In genomic region chr5:126448720-126449119, GRCh38 we compare ENCODE assay signal across 13 cellular contexts. TPM values are rescaled to one million over a fixed set of nuclear protein-coding genes. Genes with fewer than 3 reads are reported as not detected.
DNase-seq lines count a peak whose midpoint lies in the region; ATAC-seq and TF ChIP-seq lines count a peak whose summit lies in the region.
"Had no signal": no experiment of that assay in that cellular context is flagged by ENCODE, and none has a peak within 500 bp of the region (broad histone marks: within the 10 kb centered on the region; RNA-seq: fewer than 3 reads in every experiment).

No MANE protein-coding gene starts in this region.

- CTCF ChIA-PET in activated naive CD4-positive, alpha-beta T cell treated with anti-CD3 and anti-CD28 coated beads for 36 hours (lab: Charles Lee) = interaction anchor here (1.4 to 2.7 kb wide), 2 partner anchors 25 to 51 kb away, joined by 5 to 17 read pairs; partner anchors contain the start of gene GRAMD2B
- CTCF ChIA-PET in T-cell (lab: Charles Lee) = interaction anchor here (1.5 to 1.6 kb wide), 2 partner anchors 25 kb away, joined by 4 to 9 read pairs; partner anchors contain the start of gene GRAMD2B (in 1 of the 2)

- no peak overlapping the region for H3K4me3 Mint-ChIP-seq in activated naive CD4-positive, alpha-beta T cell treated with anti-CD3 and anti-CD28 coated beads for 36 hours
- peak overlapping the region; percentile 7 to 77 (median 41) for H3K4me3 Mint-ChIP-seq in T-cell

- ATAC-seq in T-cell (replicated peaks in 1 of 4) (no peak), esophagus mucosa (peak; percentile 10), HG02763 (IDR thresholded peaks at IDR 0.05; ENCODE audit: unreplicated experiment) (no peak), GM21390 (IDR thresholded peaks at IDR 0.05; ENCODE audit: unreplicated experiment) (no peak)
- ATAC-seq: K562 had no signal

- peak overlapping the region; percentile 87 to 95 (median 93) for H3K27ac ChIP-seq in thyroid gland

- no peak for DNase-seq in activated naive CD4-positive, alpha-beta T cell treated with anti-CD3 and anti-CD28 coated beads for 36 hours
- DNase-seq in activated naive CD4-positive, alpha-beta T cell treated with anti-CD3 and anti-CD28 coated beads, Interleukin-2, amount 50 U/mL, for 16 hours = no peak
- DNase-seq in T-cell (no peak), thyroid gland (no peak)
- no peak for DNase-seq in activated CD4-positive, alpha-beta T cell treated with anti-CD3 and anti-CD28 coated beads, Interleukin-2, amount 50 U/mL, for 4 hours
- DNase-seq: activated CD4-positive, alpha-beta T cell treated with anti-CD3 and anti-CD28 coated beads for 4 hours; NCI-H1930; stimulated activated CD4-positive, alpha-beta T cell treated with anti-CD3 and anti-CD28 coated beads, Interleukin-2, amount 100 ng/mL, for 24 hours had no signal

- peak overlapping the region; percentile 28 for H3K27ac Mint-ChIP-seq in activated naive CD4-positive, alpha-beta T cell treated with anti-CD3 and anti-CD28 coated beads for 36 hours
- peak overlapping the region; percentile 95 to 99 for H3K27ac Mint-ChIP-seq in T-cell

- H3K27me3 Mint-ChIP-seq in activated naive CD4-positive, alpha-beta T cell treated with anti-CD3 and anti-CD28 coated beads for 36 hours (ENCODE audit: low read depth) = no peaks in the 10 kb centered on the region
- H3K27me3 Mint-ChIP-seq in T-cell = no peaks in the 10 kb centered on the region

- WGBS in thyroid gland, 2 donors = 90 to 95% methylated on average over 8 of the region's 8 CpGs

- peaks cover 43 to 84% of the 10 kb centered on the region in 2 donors for H3K4me1 ChIP-seq in thyroid gland

- TF ChIP-seq POLR2A in thyroid gland (IDR thresholded peaks at IDR 0.05) = no peak

- H3K9me3 ChIP-seq in thyroid gland = no peaks in the 10 kb centered on the region

- no peak for TF ChIP-seq CTCF in thyroid gland (IDR thresholded peaks at IDR 0.05)

- H3K4me3 ChIP-seq in thyroid gland (replicated peaks in 1 of 3) = no peak overlapping the region
- H3K4me3 ChIP-seq: K562 had no signal

- peaks cover 8% of the 10 kb centered on the region for H3K36me3 Mint-ChIP-seq in activated naive CD4-positive, alpha-beta T cell treated with anti-CD3 and anti-CD28 coated beads for 36 hours (ENCODE audit: low read depth)
- H3K36me3 Mint-ChIP-seq in T-cell = peaks cover 5% of the 10 kb centered on the region

- intact Hi-C loops in activated naive CD4-positive, alpha-beta T cell treated with anti-CD3 and anti-CD28 coated beads for 36 hours (cut with micrococcal nuclease) = loop anchor here (1.0 to 5.0 kb wide), 6 partner anchors 153 to 1866 kb away; partner anchors contain the start of gene MARCHF3
- intact Hi-C loops in thyroid gland (cut with DNase I) = loop anchor here (10.0 kb wide), 1 partner anchor 76 kb away; no protein-coding TSS in a partner anchor

- no peaks in the 10 kb centered on the region for H3K36me3 ChIP-seq in thyroid gland

- POLR2A ChIA-PET in T-cell (lab: Charles Lee) = interaction anchor here (0.6 to 2.9 kb wide), 2 partner anchors 25 to 57 kb away, joined by 4 to 38 read pairs; partner anchors contain the start of gene GRAMD2B (in 1 of the 2)

- no peaks in the 10 kb centered on the region for H3K9me3 Mint-ChIP-seq in activated naive CD4-positive, alpha-beta T cell treated with anti-CD3 and anti-CD28 coated beads for 36 hours
- peaks cover 0 to 7% (median 0%) of the 10 kb centered on the region in 3 donors for H3K9me3 Mint-ChIP-seq in T-cell

- peaks cover 88% of the 10 kb centered on the region for H3K4me1 Mint-ChIP-seq in activated naive CD4-positive, alpha-beta T cell treated with anti-CD3 and anti-CD28 coated beads for 36 hours (ENCODE audit: low read depth)
- H3K4me1 Mint-ChIP-seq in T-cell = peaks cover 76 to 84% (median 83%) of the 10 kb centered on the region in 3 donors

- no peaks in the 10 kb centered on the region for H3K27me3 ChIP-seq in thyroid gland

RNA-seq across cellular contexts. Expression of gene GRAMD2B, which starts 25.5 kb away (rescaled TPM):
- 10 to 100 TPM in 1 of 2 experiments, 1 to 10 TPM in 1; 8.7 to 10.8 TPM for total RNA-seq in activated naive CD4-positive, alpha-beta T cell treated with anti-CD3 and anti-CD28 coated beads for 36 hours
- 10 to 100 TPM in 1 of 5 donors, 1 to 10 TPM in 4; 5.7 to 14.1 (median 6.0) TPM for total RNA-seq in T-cell
- total RNA-seq in esophagus mucosa = 8.5 TPM
- 100 to 1,000 TPM in 3 of 4 donors, 10 to 100 TPM in 1; 68.1 to 115 (median 105) TPM for total RNA-seq in thyroid gland
- total RNA-seq: OCI-LY7 had no signal
